In the genomic region with DNA sequence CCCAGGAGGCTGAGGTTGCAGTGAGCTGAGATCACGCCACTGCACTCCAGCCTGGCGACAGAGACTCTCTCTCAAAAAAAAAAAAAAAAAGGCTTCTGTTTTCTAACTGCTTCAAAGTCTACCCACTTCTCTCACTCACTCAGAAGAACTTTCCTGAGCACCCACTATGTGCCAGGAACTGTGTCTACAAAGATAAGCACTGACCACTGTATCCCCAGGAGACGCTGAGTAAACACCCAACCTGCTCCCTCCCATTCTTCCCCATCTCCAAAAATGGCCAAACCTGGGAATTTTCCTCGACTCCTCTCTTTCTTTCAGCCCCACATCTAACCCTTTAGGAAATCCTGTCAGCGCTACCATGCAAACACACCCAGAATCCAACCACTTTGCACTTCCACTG, we compare ENCODE assay signal across 25 cellular contexts. TPM values are rescaled to one million over a fixed set of nuclear protein-coding genes. Genes with fewer than 3 reads are reported as not detected.
DNase-seq lines count a peak whose midpoint lies in the region; ATAC-seq and TF ChIP-seq lines count a peak whose summit lies in the region.
"Had no signal": no experiment of that assay in that cellular context is flagged by ENCODE, and none has a peak within 500 bp of the region (broad histone marks: within the 10 kb centered on the region; RNA-seq: fewer than 3 reads in every experiment).

No MANE protein-coding gene starts in this region.

- no peak overlapping the region for H2BK12ac ChIP-seq in mesenchymal stem cell (ENCODE audit: low read length in 2 of 2)

- H3K27me3 ChIP-seq in ACC112 (ENCODE audit: insufficient read depth, low read length) (no peaks in the 10 kb centered on the region), mesenchymal stem cell (ENCODE audit: control insufficient read depth in 1 of 2, insufficient read depth in 1 of 2, low read length in 2 of 2) (no peaks in the 10 kb centered on the region), right atrium auricular region (no peaks in the 10 kb centered on the region), H7 (ENCODE audit: control insufficient read depth, insufficient read depth, low read length) (no peaks in the 10 kb centered on the region)
- H3K27me3 ChIP-seq in CD4-positive, alpha-beta T cell (ENCODE audit: control insufficient read depth, insufficient read depth, low read length), result no peaks in the 10 kb centered on the region
- H3K27me3 ChIP-seq: heart left ventricle, MG63, spleen, thyroid gland had no signal

- H2AFZ ChIP-seq in ACC112 (ENCODE audit: low read length, unreplicated experiment) (no peak overlapping the region), mesenchymal stem cell (ENCODE audit: low read depth, low read length) (no peak overlapping the region)

- no peaks in the 10 kb centered on the region for H3K9me3 ChIP-seq in CD4-positive, alpha-beta T cell (ENCODE audit: control insufficient read depth, low read length)
- H3K9me3 ChIP-seq in mesenchymal stem cell (ENCODE audit: control insufficient read depth, low read length) (no peaks in the 10 kb centered on the region), right atrium auricular region (no peaks in the 10 kb centered on the region)
- H3K9me3 ChIP-seq: heart left ventricle, MG63, spleen, thyroid gland had no signal

- CTCF ChIA-PET in CD4-positive, alpha-beta T cell (lab: Charles Lee), result interaction anchor here (1.5 kb wide), 1 partner anchor 22 kb away, joined by 6 read pairs; no protein-coding TSS in a partner anchor

- H2BK5ac ChIP-seq in mesenchymal stem cell (ENCODE audit: low read depth, low read length, poor library complexity, severe bottlenecking), result no peak overlapping the region

- H3K4me1 ChIP-seq in ACC112 (ENCODE audit: control insufficient read depth, insufficient read depth, low read length, unreplicated experiment) (peaks cover 26% of the 10 kb centered on the region), mesenchymal stem cell (ENCODE audit: control insufficient read depth, insufficient read depth, low read depth, low read length) (peaks cover 14% of the 10 kb centered on the region), right atrium auricular region (peaks cover 0 to 13% of the 10 kb centered on the region in 2 donors)

- no peak overlapping the region for H2BK120ac ChIP-seq in mesenchymal stem cell (ENCODE audit: low read depth, low read length)

- no peak overlapping the region for H3K18ac ChIP-seq in mesenchymal stem cell (ENCODE audit: low read depth in 1 of 2, low read length in 2 of 2)

- TF ChIP-seq CTCF in CD4-positive, alpha-beta T cell (IDR thresholded peaks at IDR 0.05), result no peak
- no peak for TF ChIP-seq CTCF in right atrium auricular region (IDR thresholded peaks at IDR 0.05)

- peaks cover 41% of the 10 kb centered on the region for H3K4me1 Mint-ChIP-seq in CD4-positive, alpha-beta T cell (ENCODE audit: low read depth)
- peaks cover 36% of the 10 kb centered on the region for H3K4me1 Mint-ChIP-seq in activated T-helper 17 cell treated with anti-CD3 and anti-CD28 coated beads, Interleukin-2, amount 50 U/mL, for 72 hours
- H3K4me1 Mint-ChIP-seq: CD14-positive monocyte had no signal

- H3K79me2 ChIP-seq in ACC112 (ENCODE audit: control insufficient read depth, insufficient read depth, low read length, unreplicated experiment), result peaks cover 21% of the 10 kb centered on the region

- no peak overlapping the region for H3K4me3 ChIP-seq in ACC112 (ENCODE audit: low read depth, low read length)
- no peak overlapping the region for H3K4me3 ChIP-seq in mesenchymal stem cell (ENCODE audit: insufficient read depth in 1 of 2, low read depth in 1 of 2, low read length in 2 of 2)
- H3K4me3 ChIP-seq in right atrium auricular region, result no peak overlapping the region
- H3K4me3 ChIP-seq in H7 (ENCODE audit: insufficient read depth, low read depth, low read length), result no peak overlapping the region
- H3K4me3 ChIP-seq: heart left ventricle, MG63, spleen, thyroid gland had no signal

- H4K91ac ChIP-seq in mesenchymal stem cell (ENCODE audit: low read length), result no peak overlapping the region

- H3K9me3 Mint-ChIP-seq in CD4-positive, alpha-beta T cell, result no peaks in the 10 kb centered on the region
- H3K9me3 Mint-ChIP-seq in activated T-helper 17 cell treated with anti-CD3 and anti-CD28 coated beads, Interleukin-2, amount 50 U/mL, for 72 hours, result no peaks in the 10 kb centered on the region
- H3K9me3 Mint-ChIP-seq: CD14-positive monocyte, memory B cell had no signal

- H2AK5ac ChIP-seq in mesenchymal stem cell (ENCODE audit: low read length, severe bottlenecking), result peak overlapping the region; percentile 85

- no peak for ATAC-seq in CD4-positive, alpha-beta T cell (ENCODE audit: poor library complexity)
- ATAC-seq in activated T-helper 17 cell treated with anti-CD3 and anti-CD28 coated beads, Interleukin-2, amount 50 U/mL, for 72 hours (replicated peaks), result no peak
- ATAC-seq: heart left ventricle, left cardiac atrium had no signal

- intact Hi-C loops in CD4-positive, alpha-beta T cell (cut with DNase I, micrococcal nuclease), result no loop called here

- H3K27me3 Mint-ChIP-seq in CD4-positive, alpha-beta T cell, result no peaks in the 10 kb centered on the region
- no peaks in the 10 kb centered on the region for H3K27me3 Mint-ChIP-seq in activated T-helper 17 cell treated with anti-CD3 and anti-CD28 coated beads, Interleukin-2, amount 50 U/mL, for 72 hours
- H3K27me3 Mint-ChIP-seq: memory B cell had no signal

- DNase-seq in CD4-positive, alpha-beta T cell, result no peak
- DNase-seq in mesenchymal stem cell (no peak), right atrium auricular region (ENCODE audit: low spot score) (no peak), H7 (no peak)
- no peak for DNase-seq in activated effector memory CD4-positive, alpha-beta T cell treated with anti-CD3 and anti-CD28 coated beads, Interleukin-2, amount 50 U/mL, for 16 hours
- DNase-seq: DMS153; effector CD4-positive, alpha-beta T cell; erythroblast; heart left ventricle; left cardiac atrium; MG63; NCI-H2029 treated with DMSO at 0.1 percent for 48 hours; NCI-H345; NCI-H774; occipital lobe; spleen; stimulated activated CD4-positive, alpha-beta T cell treated with anti-CD3 and anti-CD28 coated beads, Interleukin-4, amount 100 ng/mL, for 24 hours; stimulated activated naive CD4-positive, alpha-beta T cell treated with Interleukin-2 at 50 U/mL for 16 hours; T-helper 9 cell; thyroid gland had no signal

- H3K14ac ChIP-seq in mesenchymal stem cell (ENCODE audit: low read length in 2 of 2), result no peak overlapping the region

- peaks cover 21% of the 10 kb centered on the region for H3K79me1 ChIP-seq in mesenchymal stem cell (replicated peaks; ENCODE audit: low read length, poor library complexity, severe bottlenecking)

- no peak overlapping the region for H3K9ac ChIP-seq in mesenchymal stem cell (ENCODE audit: low read length)

- H3K36me3 Mint-ChIP-seq in CD4-positive, alpha-beta T cell (ENCODE audit: low read depth), result peaks cover 76% of the 10 kb centered on the region
- peaks cover 90% of the 10 kb centered on the region for H3K36me3 Mint-ChIP-seq in activated T-helper 17 cell treated with anti-CD3 and anti-CD28 coated beads, Interleukin-2, amount 50 U/mL, for 72 hours (ENCODE audit: low read depth)

- POLR2A ChIA-PET in CD4-positive, alpha-beta T cell (lab: Charles Lee), result interaction anchor here (2.8 kb wide), 1 partner anchor 12 kb away, joined by 18 read pairs; a partner anchor contains a TSS

- no peak overlapping the region for H3K23ac ChIP-seq in mesenchymal stem cell (ENCODE audit: low read length in 2 of 2)

- H2BK15ac ChIP-seq in mesenchymal stem cell (ENCODE audit: low read depth, poor library complexity, severe bottlenecking), result no peak overlapping the region

- H3K36me3 ChIP-seq in ACC112 (ENCODE audit: insufficient read depth, low read length) (peaks cover 23% of the 10 kb centered on the region), mesenchymal stem cell (ENCODE audit: control insufficient read depth in 1 of 2, insufficient read depth in 2 of 2, low read depth in 1 of 2, low read length in 2 of 2) (peaks cover 11 to 75% of the 10 kb centered on the region in 2 experiments), right atrium auricular region (peaks cover 10% of the 10 kb centered on the region), H7 (replicated peaks; ENCODE audit: control insufficient read depth, insufficient read depth, low read length) (peaks cover 18% of the 10 kb centered on the region)

- no peak overlapping the region for H4K8ac ChIP-seq in mesenchymal stem cell (ENCODE audit: low read length)

- no peak overlapping the region for H3K4me3 Mint-ChIP-seq in CD4-positive, alpha-beta T cell
- peak overlapping the region; percentile 79 for H3K4me3 Mint-ChIP-seq in activated T-helper 17 cell treated with anti-CD3 and anti-CD28 coated beads, Interleukin-2, amount 50 U/mL, for 72 hours
- H3K4me3 Mint-ChIP-seq: CD14-positive monocyte, memory B cell had no signal

- H3K4ac ChIP-seq in mesenchymal stem cell (ENCODE audit: low read depth in 1 of 2, low read length in 2 of 2), result no peak overlapping the region

- H3K27ac ChIP-seq in ACC112 (ENCODE audit: low read depth, low read length) (peak overlapping the region; percentile 89; the same call in 1 of the 2 replicates), mesenchymal stem cell (ENCODE audit: low read length, poor library complexity, severe bottlenecking) (no peak overlapping the region), right atrium auricular region (no peak overlapping the region)
- no peak overlapping the region for H3K27ac ChIP-seq in CD4-positive, alpha-beta T cell (ENCODE audit: low read depth, low read length)
- H3K27ac ChIP-seq: RWPE1, thyroid gland had no signal

- no peak overlapping the region for H3K4me2 ChIP-seq in mesenchymal stem cell (ENCODE audit: low read length, poor library complexity, severe bottlenecking)

- 98% methylated on average over 5 of the region's 5 CpGs for WGBS in mesenchymal stem cell

- peak overlapping the region; percentile 42 for H3K27ac Mint-ChIP-seq in CD4-positive, alpha-beta T cell
- H3K27ac Mint-ChIP-seq in activated T-helper 17 cell treated with anti-CD3 and anti-CD28 coated beads, Interleukin-2, amount 50 U/mL, for 72 hours, result peak overlapping the region; percentile 97
- H3K27ac Mint-ChIP-seq: memory B cell had no signal

RNA-seq across cellular contexts. Expression of a gene that starts 12.5 kb away (rescaled TPM):
- 1 to 10 TPM; 5.6 to 7.7 TPM for total RNA-seq in CD4-positive, alpha-beta T cell
- 10 to 100 TPM; 37.6 to 95.2 TPM for total RNA-seq in activated T-helper 17 cell treated with anti-CD3 and anti-CD28 coated beads, Interleukin-2, amount 50 U/mL, for 72 hours
- polyA plus RNA-seq in mesenchymal stem cell (2013, experiment 1 of 2), result 22.4 TPM
- polyA plus RNA-seq in mesenchymal stem cell (2013, experiment 2 of 2), result 22.3 TPM
- total RNA-seq in right atrium auricular region, result 10 to 100 TPM; 20.9 to 31.0 TPM
- 179 and 182 TPM in 2 replicates for total RNA-seq in H7 (2014; rRNA removed; shearing (Covaris generic))

RNA-seq across cellular contexts. Expression of a gene that starts 42.1 kb away (rescaled TPM):
- 10 to 100 TPM; 13.1 to 13.9 TPM for total RNA-seq in CD4-positive, alpha-beta T cell
- 10 to 100 TPM; 10.5 to 12.8 TPM for total RNA-seq in activated T-helper 17 cell treated with anti-CD3 and anti-CD28 coated beads, Interleukin-2, amount 50 U/mL, for 72 hours
- polyA plus RNA-seq in mesenchymal stem cell (2013, experiment 1 of 2), result 5.1 TPM
- 5.3 TPM for polyA plus RNA-seq in mesenchymal stem cell (2013, experiment 2 of 2)
- total RNA-seq in right atrium auricular region, result 10 to 100 TPM; 15.7 to 18.0 TPM
- 7.4 and 8.1 TPM in 2 replicates for total RNA-seq in H7 (2014; rRNA removed; shearing (Covaris generic))

RNA-seq across cellular contexts. Expression of a gene that starts 58.9 kb away (rescaled TPM):
- 100 to 1,000 TPM; 127 to 139 TPM for total RNA-seq in CD4-positive, alpha-beta T cell
- 100 to 1,000 TPM; 134 to 189 TPM for total RNA-seq in activated T-helper 17 cell treated with anti-CD3 and anti-CD28 coated beads, Interleukin-2, amount 50 U/mL, for 72 hours
- 327 TPM for polyA plus RNA-seq in mesenchymal stem cell (2013, experiment 1 of 2)
- polyA plus RNA-seq in mesenchymal stem cell (2013, experiment 2 of 2), result 323 TPM
- total RNA-seq in right atrium auricular region, result 100 to 1,000 TPM in 1 of 2 donors, 10 to 100 TPM in 1; 74.5 to 109 TPM
- total RNA-seq in H7 (2014; rRNA removed; shearing (Covaris generic)), result 88.9 and 121 TPM in 2 replicates
